1 cellular context compared by ENCODE assay signal in genomic region chr11:70422692-70423522, GRCh38.
TF ChIP-seq lines count a peak whose summit lies in the region.

No MANE protein-coding gene starts in this region.

TF ChIP-seq in WTC11, 78 proteins besides CTCF, POLR2A, EP300 and RAD21 (continued from another document):
- no peak for TF ChIP-seq STAT6 (CRISPR knock-in tag; conservative IDR thresholded peaks at IDR 0.05; ENCODE audit: low read depth)
- TF ChIP-seq FOXP4 (CRISPR knock-in tag; IDR thresholded peaks at IDR 0.05): no peak
- no peak for TF ChIP-seq ATF6 (CRISPR knock-in tag; IDR thresholded peaks at IDR 0.05)
